8 cellular contexts compared by ENCODE assay signal in the genomic region with DNA sequence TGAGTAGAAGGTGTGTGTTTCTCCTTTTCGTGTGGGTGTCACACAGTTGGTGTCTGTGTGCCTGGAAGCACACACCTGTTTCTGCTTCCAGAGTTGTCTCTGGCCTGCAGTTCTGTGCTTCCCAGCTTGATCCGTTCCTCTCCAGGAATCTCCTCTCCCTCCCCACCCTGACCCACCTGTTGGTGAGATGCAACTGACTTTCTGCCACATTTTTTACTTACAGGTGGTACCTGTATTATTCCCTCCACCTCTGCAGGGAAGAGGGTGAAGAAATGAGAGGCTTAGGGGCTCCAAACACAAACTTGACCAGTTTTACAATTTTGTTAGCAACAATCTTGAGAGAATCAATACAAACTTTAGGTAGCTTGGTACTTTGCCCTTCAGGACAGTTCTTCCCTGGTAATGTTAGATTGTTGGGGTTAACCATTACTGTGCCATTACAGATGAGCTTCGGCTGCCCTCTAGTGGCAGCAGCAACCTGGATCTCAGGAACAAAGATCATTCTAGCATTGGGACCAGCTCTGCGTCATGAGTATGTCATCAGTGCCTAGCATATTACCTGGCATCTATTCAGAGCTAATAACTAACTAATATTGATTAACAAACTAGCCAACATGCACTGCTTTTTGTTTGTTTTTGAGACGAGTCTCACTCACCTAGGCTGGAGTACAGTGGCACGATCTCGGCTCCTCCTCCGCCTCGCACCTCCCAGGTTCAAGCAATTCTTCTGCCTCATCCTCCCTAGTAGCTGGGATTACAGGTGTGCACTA. TPM values are rescaled to one million over a fixed set of nuclear protein-coding genes. Genes with fewer than 3 reads are reported as not detected.
DNase-seq lines count a peak whose midpoint lies in the region; ATAC-seq and TF ChIP-seq lines count a peak whose summit lies in the region.
"Not testable (repeated sequence)": the region's sequence is repeated elsewhere in the genome, so short reads cannot be mapped to it uniquely, and the experiment has no call there.

No MANE protein-coding gene starts in this region.

- DNase-seq in AG08396 (ENCODE audit: low spot score) (peak; percentile 52), NCI-H2107 treated with DMSO at 0.1 percent for 48 hours (lab: John Stamatoyannopoulos, UW; ENCODE audit: unreplicated experiment) (peak; percentile 5), WERI-Rb-1 (peak; percentile 50), body of pancreas (peak; percentile 70 to 83 (median 74)), hepatocyte (ENCODE audit: low spot score) (peak; percentile 72)
- peak; percentile 18 to 53 for DNase-seq in stimulated activated CD4-positive, alpha-beta T cell treated with anti-CD3 and anti-CD28 coated beads, Interleukin-12 subunit alpha, Interleukin-12 subunit beta, amount 100 ng/mL, for 24 hours (ENCODE audit: low read depth in 2 of 2)

- H3K4me3 ChIP-seq in WERI-Rb-1 (ENCODE audit: low read depth, low read length); body of pancreas; hepatocyte: not testable (repeated sequence)

- not testable (repeated sequence) for H3K9me3 ChIP-seq in WERI-Rb-1 (ENCODE audit: severe bottlenecking); body of pancreas; hepatocyte (ENCODE audit: low read depth)

- peaks cover 30% of the 10 kb centered on the region for H3K4me1 ChIP-seq in body of pancreas
- not testable (repeated sequence) for H3K4me1 ChIP-seq in hepatocyte (ENCODE audit: insufficient read depth)

- not testable (repeated sequence) for H3K27ac ChIP-seq in WERI-Rb-1
- H3K27ac ChIP-seq in body of pancreas (peak overlapping the region in 3 of 4 donors; percentile 48 to 56 (median 49)), hepatocyte (peak overlapping the region; percentile 50)

- H3K27me3 ChIP-seq in WERI-Rb-1 (ENCODE audit: insufficient read depth, low read depth, severe bottlenecking); body of pancreas; hepatocyte: not testable (repeated sequence)

- H4K20me1 ChIP-seq in hepatocyte (ENCODE audit: insufficient read depth, poor library complexity, severe bottlenecking) = not testable (repeated sequence)

- 41 to 42% methylated on average over 9 of the region's 9 CpGs for WGBS in body of pancreas, 2 donors
- WGBS in hepatocyte (ENCODE audit: low lambda C conversion rate, missing lambda C conversion rate) = 64% methylated on average over 9 of the region's 9 CpGs

- H3K4me2 ChIP-seq in hepatocyte = peak overlapping the region; percentile 56

- TF ChIP-seq POLR2A in body of pancreas (IDR thresholded peaks at IDR 0.05) = not testable (repeated sequence)

- not testable (repeated sequence) for H3K36me3 ChIP-seq in WERI-Rb-1; body of pancreas (replicated peaks in 1 of 2; ENCODE audit: insufficient read depth in 1 of 2, low read depth in 2 of 2); hepatocyte (replicated peaks; ENCODE audit: insufficient read depth, low read depth)

- not testable (repeated sequence) for H2AFZ ChIP-seq in hepatocyte

- not testable (repeated sequence) for H3K9me2 ChIP-seq in hepatocyte (replicated peaks; ENCODE audit: insufficient read depth)

- intact Hi-C loops in body of pancreas (cut with DNase I) = not testable (repeated sequence)

- ATAC-seq in GM18907 (IDR thresholded peaks at IDR 0.05; ENCODE audit: unreplicated experiment) = peak; percentile 82
- ATAC-seq in HG03108 (IDR thresholded peaks at IDR 0.05; ENCODE audit: unreplicated experiment) = peak; percentile 77
- peak; percentile 87 for ATAC-seq in body of pancreas

- TF ChIP-seq CTCF in WERI-Rb-1 (IDR thresholded peaks at IDR 0.05; ENCODE audit: low read depth, low read length) (peak; percentile 48), body of pancreas (IDR thresholded peaks at IDR 0.05) (peak in 6 of 7 experiments; percentile 57 to 77 (median 68)), hepatocyte (IDR thresholded peaks at IDR 0.05; ENCODE audit: poor library complexity) (peak; percentile 67)

- peaks cover 48% of the 10 kb centered on the region for H3K79me2 ChIP-seq in hepatocyte

RNA-seq across cellular contexts. Expression of gene POM121, which starts 10.0 kb away (rescaled TPM):
- total RNA-seq in body of pancreas (10 to 100 TPM; 14.0 to 22.1 TPM), hepatocyte (9.6 and 10.3 TPM in 2 replicates)
- polyA plus RNA-seq in hepatocyte = 16.1 and 17.8 TPM in 2 replicates

RNA-seq across cellular contexts. Expression of gene TRIM74, which starts 54.3 kb away (rescaled TPM):
- 1 to 10 TPM in 1 of 2 donors, not detected in 1; 3.3 TPM for total RNA-seq in body of pancreas
- 0.47 and 2.4 TPM in 2 replicates for total RNA-seq in hepatocyte
- polyA plus RNA-seq in hepatocyte = 0.74 and 1.7 TPM in 2 replicates

Comparison
In these comparisons a context has a peak if more than half of its experiments do, and no peak if none do; other contexts are left out.
1. DNase-seq: peak in every context shown above with its lines; median percentile 74 in body of pancreas; 72 in hepatocyte; 52 in AG08396; 50 in WERI-Rb-1; 36 in stimulated activated CD4-positive, alpha-beta T cell treated with anti-CD3 and anti-CD28 coated beads, Interleukin-12 subunit alpha, Interleukin-12 subunit beta, amount 100 ng/mL, for 24 hours; 5 in NCI-H2107 treated with DMSO at 0.1 percent for 48 hours.